Comparison of ENCODE assay signal across 20 cellular contexts in genomic region chrX:41240504-41240903, GRCh38.
"Had no signal": no experiment of that assay in that cellular context is flagged by ENCODE, and none has a peak within 500 bp of the region (broad histone marks: within the 10 kb centered on the region; RNA-seq: fewer than 3 reads in every experiment).

No MANE protein-coding gene starts in this region.

- H3K4me3 ChIP-seq: ascending aorta, breast epithelium, prostate gland, skin epidermis, transverse colon, vagina had no signal

- H3K27ac ChIP-seq: ascending aorta, breast epithelium, foreskin keratinocyte, prostate gland, skin epidermis, transverse colon, vagina had no signal

- H3K4me1 ChIP-seq: ascending aorta, breast epithelium, prostate gland, transverse colon, vagina had no signal

- ATAC-seq: activated CD4-positive, CD25-positive, alpha-beta regulatory T cell treated with anti-CD3 and anti-CD28 coated beads, Interleukin-2, amount 50 U/mL, for 24 hours; activated naive CD8-positive, alpha-beta T cell treated with anti-CD3 and anti-CD28 coated beads, Interleukin-2, amount 50 U/mL, for 24 hours; effector memory CD8-positive, alpha-beta T cell; foreskin keratinocyte; right cardiac atrium had no signal

- H3K9me3 Mint-ChIP-seq: activated naive CD8-positive, alpha-beta T cell treated with anti-CD3 and anti-CD28 coated beads, Interleukin-2, amount 50 U/mL, for 24 hours; effector memory CD8-positive, alpha-beta T cell had no signal

- H3K27ac Mint-ChIP-seq: activated naive CD8-positive, alpha-beta T cell treated with anti-CD3 and anti-CD28 coated beads, Interleukin-2, amount 50 U/mL, for 24 hours; effector memory CD8-positive, alpha-beta T cell; nephron progenitor cell had no signal

- H3K27me3 Mint-ChIP-seq: activated naive CD8-positive, alpha-beta T cell treated with anti-CD3 and anti-CD28 coated beads, Interleukin-2, amount 50 U/mL, for 24 hours; effector memory CD8-positive, alpha-beta T cell had no signal

- FAIRE-seq: kidney, TTC549 had no signal

- H3K9me3 ChIP-seq: ascending aorta, breast epithelium, prostate gland, transverse colon, vagina had no signal

- H3K4me1 Mint-ChIP-seq: nephron progenitor cell had no signal

- DNase-seq: activated naive CD4-positive, alpha-beta T cell; activated naive CD8-positive, alpha-beta T cell treated with anti-CD3 and anti-CD28 coated beads, Interleukin-2, amount 50 U/mL, for 24 hours; activated T-cell treated with anti-CD3 and anti-CD28 coated beads for 4 hours; cerebellar nuclear complex; effector memory CD8-positive, alpha-beta T cell; foreskin keratinocyte; glutamatergic neuron; kidney; nephron progenitor cell; right cardiac atrium; stimulated activated CD4-positive, alpha-beta T cell treated with anti-CD3 and anti-CD28 coated beads, Interleukin-4, amount 100 ng/mL, for 24 hours; stimulated activated naive CD4-positive, alpha-beta T cell treated with Interleukin-2 at 50 U/mL for 16 hours; transverse colon had no signal

- H3K36me3 ChIP-seq: ascending aorta, breast epithelium, prostate gland, transverse colon, vagina had no signal

- H3K4me3 Mint-ChIP-seq: activated naive CD8-positive, alpha-beta T cell treated with anti-CD3 and anti-CD28 coated beads, Interleukin-2, amount 50 U/mL, for 24 hours; effector memory CD8-positive, alpha-beta T cell; nephron progenitor cell had no signal

- H3K27me3 ChIP-seq: ascending aorta, foreskin keratinocyte, transverse colon, vagina had no signal
